Comparison of ENCODE assay signal across 12 cellular contexts in genomic region chr6:24891004-24891403, GRCh38. TPM values are rescaled to one million over a fixed set of nuclear protein-coding genes. Genes with fewer than 3 reads are reported as not detected.
DNase-seq lines count a peak whose midpoint lies in the region; ATAC-seq lines count a peak whose summit lies in the region.
"Had no signal": no experiment of that assay in that cellular context is flagged by ENCODE, and none has a peak within 500 bp of the region (broad histone marks: within the 10 kb centered on the region; RNA-seq: fewer than 3 reads in every experiment).

No MANE protein-coding gene starts in this region.

- no peaks in the 10 kb centered on the region for H3K27me3 Mint-ChIP-seq in activated naive CD4-positive, alpha-beta T cell treated with anti-CD3 and anti-CD28 coated beads, Interleukin-2, amount 50 U/mL, for 24 hours
- no peaks in the 10 kb centered on the region for H3K27me3 Mint-ChIP-seq in IgD-negative memory B cell
- H3K27me3 Mint-ChIP-seq in activated naive CD8-positive, alpha-beta T cell treated with anti-CD3 and anti-CD28 coated beads, Interleukin-2, amount 10 ng/mL, durations not matched to agents 7 days and 5 days, result no peaks in the 10 kb centered on the region

- peaks cover 92% of the 10 kb centered on the region for H3K4me1 Mint-ChIP-seq in activated naive CD4-positive, alpha-beta T cell treated with anti-CD3 and anti-CD28 coated beads, Interleukin-2, amount 50 U/mL, for 24 hours
- peaks cover 77 to 80% (median 79%) of the 10 kb centered on the region in 3 donors for H3K4me1 Mint-ChIP-seq in IgD-negative memory B cell
- H3K4me1 Mint-ChIP-seq in activated naive CD8-positive, alpha-beta T cell treated with anti-CD3 and anti-CD28 coated beads, Interleukin-2, amount 10 ng/mL, durations not matched to agents 7 days and 5 days, result peaks cover 67% of the 10 kb centered on the region

- peaks cover 13% of the 10 kb centered on the region for H3K36me3 Mint-ChIP-seq in activated naive CD4-positive, alpha-beta T cell treated with anti-CD3 and anti-CD28 coated beads, Interleukin-2, amount 50 U/mL, for 24 hours
- peaks cover 14% of the 10 kb centered on the region for H3K36me3 Mint-ChIP-seq in IgD-negative memory B cell
- peaks cover 42% of the 10 kb centered on the region for H3K36me3 Mint-ChIP-seq in activated naive CD8-positive, alpha-beta T cell treated with anti-CD3 and anti-CD28 coated beads, Interleukin-2, amount 10 ng/mL, durations not matched to agents 7 days and 5 days

- no peaks in the 10 kb centered on the region for H3K9me3 Mint-ChIP-seq in activated naive CD4-positive, alpha-beta T cell treated with anti-CD3 and anti-CD28 coated beads, Interleukin-2, amount 50 U/mL, for 24 hours
- H3K9me3 Mint-ChIP-seq in IgD-negative memory B cell, result peaks cover 0 to 1% (median 0%) of the 10 kb centered on the region in 3 donors
- H3K9me3 Mint-ChIP-seq in activated naive CD8-positive, alpha-beta T cell treated with anti-CD3 and anti-CD28 coated beads, Interleukin-2, amount 10 ng/mL, durations not matched to agents 7 days and 5 days, result no peaks in the 10 kb centered on the region

- ATAC-seq in activated naive CD8-positive, alpha-beta T cell treated with anti-CD3 and anti-CD28 coated beads, Interleukin-2, amount 10 ng/mL, durations not matched to agents 7 days and 5 days (ENCODE audit: low read depth), result no peak
- peak; percentile 55 for ATAC-seq in stimulated activated naive CD8-positive, alpha-beta T cell treated with anti-CD3 and anti-CD28 coated beads, Interleukin-15, Interleukin-2, amounts not matched to agents 100 U/mL and 50 U/mL, for 24 hours
- ATAC-seq in GM21360 (IDR thresholded peaks at IDR 0.05; ENCODE audit: unreplicated experiment) (no peak), HG03025 (IDR thresholded peaks at IDR 0.05; ENCODE audit: low FRiP score, unreplicated experiment) (no peak)

- peak overlapping the region; percentile 73 for H3K4me3 Mint-ChIP-seq in activated naive CD4-positive, alpha-beta T cell treated with anti-CD3 and anti-CD28 coated beads, Interleukin-2, amount 50 U/mL, for 24 hours
- peak overlapping the region in 3 of 4 donors; percentile 29 to 86 (median 76) for H3K4me3 Mint-ChIP-seq in IgD-negative memory B cell
- H3K4me3 Mint-ChIP-seq in activated naive CD8-positive, alpha-beta T cell treated with anti-CD3 and anti-CD28 coated beads, Interleukin-2, amount 10 ng/mL, durations not matched to agents 7 days and 5 days, result peak overlapping the region; percentile 43

- POLR2A ChIA-PET in activated naive CD8-positive, alpha-beta T cell treated with anti-CD3 and anti-CD28 coated beads, Interleukin-2, amount 10 ng/mL, durations not matched to agents 7 days and 5 days (lab: Charles Lee), result interaction anchor here (0.9 to 1.6 kb wide), 3 partner anchors 35 to 101 kb away, joined by 3 to 4 read pairs (median 3); no protein-coding TSS in a partner anchor

- H3K27ac Mint-ChIP-seq in activated naive CD4-positive, alpha-beta T cell treated with anti-CD3 and anti-CD28 coated beads, Interleukin-2, amount 50 U/mL, for 24 hours, result peak overlapping the region; percentile 96
- H3K27ac Mint-ChIP-seq in IgD-negative memory B cell, result peak overlapping the region; percentile 91 to 94 (median 93)
- peak overlapping the region; percentile 76 for H3K27ac Mint-ChIP-seq in activated naive CD8-positive, alpha-beta T cell treated with anti-CD3 and anti-CD28 coated beads, Interleukin-2, amount 10 ng/mL, durations not matched to agents 7 days and 5 days

- no peak for DNase-seq in activated naive CD4-positive, alpha-beta T cell treated with anti-CD3 and anti-CD28 coated beads, Interleukin-2, amount 50 U/mL, for 16 hours
- no peak for DNase-seq in activated naive CD8-positive, alpha-beta T cell treated with anti-CD3 and anti-CD28 coated beads, Interleukin-2, amount 10 ng/mL, durations not matched to agents 7 days and 5 days
- DNase-seq in stimulated activated naive CD8-positive, alpha-beta T cell treated with anti-CD3 and anti-CD28 coated beads, Interleukin-15, Interleukin-2, amounts not matched to agents 100 U/mL and 50 U/mL, for 24 hours, result no peak
- no peak for DNase-seq in NCI-H748 (lab: John Stamatoyannopoulos, UW; ENCODE audit: unreplicated experiment)
- DNase-seq: activated CD8-positive, alpha-beta memory T cell treated with anti-CD3 and anti-CD28 coated beads, Interleukin-2, amount 50 U/mL, for 48 hours; NCI-H1048; NCI-H524 treated with DMSO at 0.1 percent for 48 hours had no signal

RNA-seq across cellular contexts. Expression of gene RIPOR2, which starts 44.8 kb away (rescaled TPM):
- polyA plus RNA-seq in IgD-negative memory B cell, result 561 TPM
- total RNA-seq in activated naive CD8-positive, alpha-beta T cell treated with anti-CD3 and anti-CD28 coated beads, Interleukin-2, amount 10 ng/mL, durations not matched to agents 7 days and 5 days, result 100 to 1,000 TPM; 181 to 195 TPM
- total RNA-seq: pulmonary artery endothelial cell had no signal
